Comparison of ENCODE assay signal across 10 cellular contexts in genomic region chr16:11683140-11683539, GRCh38. TPM values are rescaled to one million over a fixed set of nuclear protein-coding genes. Genes with fewer than 3 reads are reported as not detected.
DNase-seq lines count a peak whose midpoint lies in the region; ATAC-seq and TF ChIP-seq lines count a peak whose summit lies in the region.
"Had no signal": no experiment of that assay in that cellular context is flagged by ENCODE, and none has a peak within 500 bp of the region (broad histone marks: within the 10 kb centered on the region; RNA-seq: fewer than 3 reads in every experiment).

No MANE protein-coding gene starts in this region.

- 84 to 88% methylated on average over 11 of the region's 11 CpGs for WGBS in GM23248 (ENCODE audit: low coverage in 1 of 2, low lambda C conversion rate in 2 of 2, missing lambda C conversion rate in 2 of 2), 2 experiments

- no peak for TF ChIP-seq CTCF in RWPE1 (conservative IDR thresholded peaks at IDR 0.05; ENCODE audit: low read depth)
- no peak for TF ChIP-seq CTCF in foreskin keratinocyte (conservative IDR thresholded peaks at IDR 0.05)
- no peak for TF ChIP-seq CTCF in GM20000 (IDR thresholded peaks at IDR 0.05; ENCODE audit: extremely low read depth, missing control alignments)

- peak overlapping the region; percentile 28 for H3K4me2 ChIP-seq in GM23248 (ENCODE audit: unreplicated experiment)
- peak overlapping the region; percentile 19 for H3K4me2 ChIP-seq in skeletal muscle satellite cell (ENCODE audit: low read length)

- H3K9ac ChIP-seq in GM23248 (peak overlapping the region; percentile 54), skeletal muscle satellite cell (ENCODE audit: low read depth, low read length) (peak overlapping the region; percentile 24)

- no peak overlapping the region for H2AFZ ChIP-seq in GM23248

- H3K79me2 ChIP-seq in GM23248 (ENCODE audit: insufficient read depth) = peaks cover 31% of the 10 kb centered on the region

- no peak for ATAC-seq in foreskin keratinocyte
- no peak for ATAC-seq in GM21367 (IDR thresholded peaks at IDR 0.05; ENCODE audit: unreplicated experiment)
- ATAC-seq: left ventricle myocardium superior had no signal

- DNase-seq in GM23248 (no peak), RWPE1 (ENCODE audit: low spot score) (no peak), foreskin keratinocyte (no peak), NCI-H526 treated with DMSO at 0.1 percent for 48 hours (lab: John Stamatoyannopoulos, UW) (no peak), GM20000 (ENCODE audit: low spot score) (no peak)
- DNase-seq: left ventricle myocardium superior, NCI-H146, NCI-H82 had no signal

- H3K4me1 ChIP-seq in GM23248 (ENCODE audit: insufficient read depth) (peaks cover 30% of the 10 kb centered on the region), foreskin keratinocyte (peaks cover 13% of the 10 kb centered on the region), skeletal muscle satellite cell (ENCODE audit: control insufficient read depth, insufficient read depth, low read length) (peaks cover 20% of the 10 kb centered on the region)

- H3K27me3 ChIP-seq in GM23248 (replicated peaks; ENCODE audit: insufficient read depth) (no peaks in the 10 kb centered on the region), foreskin keratinocyte (no peaks in the 10 kb centered on the region), skeletal muscle satellite cell (ENCODE audit: control insufficient read depth, insufficient read depth, low read length) (no peaks in the 10 kb centered on the region)

- H3K4me3 ChIP-seq in GM23248 = no peak overlapping the region
- H3K4me3 ChIP-seq in skeletal muscle satellite cell (ENCODE audit: low read length) = no peak overlapping the region

- H3K9me3 ChIP-seq in GM23248 (ENCODE audit: low read depth) (no peaks in the 10 kb centered on the region), skeletal muscle satellite cell (replicated peaks; ENCODE audit: low read length) (no peaks in the 10 kb centered on the region)

- no peaks in the 10 kb centered on the region for H3K9me2 ChIP-seq in GM23248 (ENCODE audit: insufficient read depth)

- H4K20me1 ChIP-seq in GM23248 (ENCODE audit: insufficient read depth) = peaks cover 11% of the 10 kb centered on the region; the same call in 1 of the 2 replicates

- CTCF ChIA-PET in RWPE1 (lab: Yijun Ruan, JAX) = interaction anchor here (0.6 kb wide), 1 partner anchor 457 kb away, joined by 3 read pairs; no protein-coding TSS in a partner anchor

- H3F3A ChIP-seq in GM23248 (ENCODE audit: insufficient read depth) = peaks cover 59% of the 10 kb centered on the region

- POLR2A ChIA-PET in RWPE1 (lab: Yijun Ruan, JAX; ENCODE audit: low non-redundant PET) = no interaction called here

- H3K27ac ChIP-seq in GM23248 (peak overlapping the region; percentile 81), RWPE1 (peak overlapping the region; percentile 57), foreskin keratinocyte (peak overlapping the region; percentile 70)

- H3K36me3 ChIP-seq in GM23248 (ENCODE audit: low read depth) = peaks cover 49% of the 10 kb centered on the region
- peaks cover 78% of the 10 kb centered on the region for H3K36me3 ChIP-seq in skeletal muscle satellite cell (ENCODE audit: insufficient read depth, low read length)

- in situ Hi-C loops in GM23248 (cut with MboI) = loop anchor here (25.0 kb wide), 1 partner anchor 721 kb away; no protein-coding TSS in a partner anchor

RNA-seq across cellular contexts. Expression of gene SNN, which starts 14.9 kb away (rescaled TPM):
- total RNA-seq in GM23248 (2014; rRNA removed; shearing (Covaris generic)) = 5.9 and 6.7 TPM in 2 replicates
- polyA plus RNA-seq in GM23248 (2016; fragmentation: Nextera tagmentation; extraction: Ambion mirVana) (5.3 and 5.4 TPM in 2 replicates), foreskin keratinocyte (7.9 and 11.4 TPM in 2 replicates)
- 11.5 and 14.2 TPM in 2 replicates for total RNA-seq in foreskin keratinocyte
- total RNA-seq in skeletal muscle satellite cell (2012; rRNA removed) = 7.6 and 9.6 TPM in 2 replicates

RNA-seq across cellular contexts. Expression of gene TXNDC11, which starts 59.5 kb away (rescaled TPM):
- 24.5 and 28.6 TPM in 2 replicates for total RNA-seq in GM23248 (2014; rRNA removed; shearing (Covaris generic))
- 24.4 and 25.9 TPM in 2 replicates for polyA plus RNA-seq in GM23248 (2016; fragmentation: Nextera tagmentation; extraction: Ambion mirVana)
- total RNA-seq in foreskin keratinocyte = 38.9 and 41.5 TPM in 2 replicates
- polyA plus RNA-seq in foreskin keratinocyte = 34.4 and 39.5 TPM in 2 replicates
- total RNA-seq in skeletal muscle satellite cell (2012; rRNA removed) = 25.6 and 32.4 TPM in 2 replicates
